ENCODE assay signal across 11 cellular contexts in the genomic region with DNA sequence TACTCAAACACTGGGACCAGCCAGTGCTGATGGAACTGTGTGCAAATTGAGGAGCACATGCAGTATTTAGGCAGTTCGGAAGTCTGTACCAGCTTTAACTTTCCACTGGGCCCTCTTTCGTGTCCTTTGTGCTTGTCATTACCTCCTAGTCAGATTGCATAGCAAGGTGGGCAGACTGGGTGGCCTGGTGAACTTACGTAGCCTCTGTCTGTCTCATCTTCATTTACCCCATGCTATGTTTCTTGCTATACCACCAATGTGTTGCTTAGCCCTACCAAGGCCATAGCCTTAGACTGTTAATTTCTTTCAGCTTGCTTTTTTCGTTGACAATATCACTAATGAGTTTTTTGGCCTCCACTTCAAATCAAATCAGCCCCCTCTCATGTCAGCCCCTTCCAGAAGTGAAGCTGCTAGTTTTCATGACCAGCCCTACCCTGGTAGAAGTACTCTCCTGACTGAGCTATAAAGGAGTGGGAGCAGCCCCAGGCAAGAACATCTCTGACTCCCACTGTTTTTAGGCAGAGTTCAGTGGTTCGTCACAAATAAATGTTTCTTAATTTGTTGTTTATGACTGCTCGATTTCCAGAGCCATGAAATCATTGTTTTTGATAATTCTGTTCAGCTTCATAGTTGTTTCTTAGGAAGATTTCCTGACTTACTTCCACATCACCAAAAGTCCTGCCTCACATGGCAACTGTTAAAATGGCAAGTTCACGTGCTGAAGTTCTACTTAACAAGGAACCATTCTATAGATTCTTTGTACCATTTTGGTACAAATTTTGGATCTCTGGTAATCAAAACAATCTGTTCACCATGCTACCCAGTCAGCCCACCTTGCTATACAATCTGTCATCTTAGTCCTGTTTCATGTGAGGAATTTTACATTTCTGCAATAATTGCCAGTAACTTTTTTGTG. TPM values are rescaled to one million over a fixed set of nuclear protein-coding genes. Genes with fewer than 3 reads are reported as not detected.
DNase-seq lines count a peak whose midpoint lies in the region; ATAC-seq and TF ChIP-seq lines count a peak whose summit lies in the region.
"Had no signal": no experiment of that assay in that cellular context is flagged by ENCODE, and none has a peak within 500 bp of the region (broad histone marks: within the 10 kb centered on the region; RNA-seq: fewer than 3 reads in every experiment).

No MANE protein-coding gene starts in this region.

- H3K4me3 Mint-ChIP-seq in CD8-positive, alpha-beta T cell, result peak overlapping the region; percentile 54
- H3K4me3 Mint-ChIP-seq in IgD-negative memory B cell (peak overlapping the region in 2 of 4 donors; percentile 79 to 87), brain (peak overlapping the region in 4 of 5 experiments; percentile 23 to 81 (median 78))
- peak overlapping the region; percentile 84 for H3K4me3 Mint-ChIP-seq in natural killer cell treated with Interleukin-12 subunit alpha and Interleukin-12 subunit beta and Interleukin-15 and Interleukin-18, amount 100 ng/mL, for 72 hours
- H3K4me3 Mint-ChIP-seq: T-helper 1 cell treated with Interleukin-12 subunit alpha and Interleukin-12 subunit beta and Interleukin-4 antibody, amounts not matched to agents 30 μg/mL and 1 μg/mL, for 36 hours had no signal

- no peaks in the 10 kb centered on the region for H3K9me3 ChIP-seq in CD8-positive, alpha-beta T cell (ENCODE audit: low read length)
- no peaks in the 10 kb centered on the region for H3K9me3 ChIP-seq in tibial artery
- no peaks in the 10 kb centered on the region for H3K9me3 ChIP-seq in prostate gland
- H3K9me3 ChIP-seq: body of pancreas, thyroid gland had no signal

- intact Hi-C loops in CD8-positive, alpha-beta T cell (cut with DNase I, micrococcal nuclease), result loop anchor here in 1 of 2 experiments (2.0 kb wide), 1 partner anchor 17 kb away; no protein-coding TSS in a partner anchor
- intact Hi-C loops in tibial artery (cut with DNase I; ENCODE audit: low total_unique reads), result no loop called here
- intact Hi-C loops in prostate gland (cut with DNase I), result no loop called here

- H3K27me3 ChIP-seq in CD8-positive, alpha-beta T cell (ENCODE audit: insufficient read depth, low read length), result no peaks in the 10 kb centered on the region
- no peaks in the 10 kb centered on the region for H3K27me3 ChIP-seq in tibial artery
- no peaks in the 10 kb centered on the region for H3K27me3 ChIP-seq in prostate gland (replicated peaks; ENCODE audit: insufficient read depth)
- H3K27me3 ChIP-seq: body of pancreas, thyroid gland had no signal

- POLR2A ChIA-PET in CD8-positive, alpha-beta T cell (lab: Charles Lee), result interaction anchor here (0.6 to 2.4 kb wide), 6 partner anchors 9 to 410 kb away, joined by 3 to 16 read pairs (median 4); partner anchors contain the start of genes CTBS and PRKACB

- no peak for TF ChIP-seq CTCF in CD8-positive, alpha-beta T cell (IDR thresholded peaks at IDR 0.05)
- no peak for TF ChIP-seq CTCF in brain (conservative IDR thresholded peaks at IDR 0.05)
- no peak for TF ChIP-seq CTCF in tibial artery (IDR thresholded peaks at IDR 0.05)
- TF ChIP-seq CTCF in prostate gland (IDR thresholded peaks at IDR 0.05), result no peak

- H3K4me3 ChIP-seq in CD8-positive, alpha-beta T cell (ENCODE audit: low read depth, low read length), result no peak overlapping the region
- H3K4me3 ChIP-seq in tibial artery, result no peak overlapping the region
- no peak overlapping the region for H3K4me3 ChIP-seq in prostate gland
- H3K4me3 ChIP-seq: body of pancreas, thyroid gland had no signal

- H3K27ac ChIP-seq in CD8-positive, alpha-beta T cell (ENCODE audit: low read depth, low read length), result no peak overlapping the region
- no peak overlapping the region for H3K27ac ChIP-seq in tibial artery
- no peak overlapping the region for H3K27ac ChIP-seq in prostate gland
- H3K27ac ChIP-seq: body of pancreas, thyroid gland had no signal

- CTCF ChIA-PET in CD8-positive, alpha-beta T cell (lab: Charles Lee), result interaction anchor here (0.7 to 1.2 kb wide), 4 partner anchors 14 to 270 kb away, joined by 3 to 5 read pairs (median 4); partner anchors contain the start of gene PRKACB

- no peak for TF ChIP-seq POLR2A in prostate gland (IDR thresholded peaks at IDR 0.05)

- H3K27me3 Mint-ChIP-seq in CD8-positive, alpha-beta T cell (ENCODE audit: low read depth), result no peaks in the 10 kb centered on the region
- H3K27me3 Mint-ChIP-seq in IgD-negative memory B cell, result no peaks in the 10 kb centered on the region
- H3K27me3 Mint-ChIP-seq in brain, result no peaks in the 10 kb centered on the region
- H3K27me3 Mint-ChIP-seq in natural killer cell treated with Interleukin-12 subunit alpha and Interleukin-12 subunit beta and Interleukin-15 and Interleukin-18, amount 100 ng/mL, for 72 hours, result no peaks in the 10 kb centered on the region

- no peak for ATAC-seq in CD8-positive, alpha-beta T cell
- ATAC-seq in natural killer cell treated with Interleukin-12 subunit alpha and Interleukin-12 subunit beta and Interleukin-15 and Interleukin-18, amount 100 ng/mL, for 72 hours, result peak; percentile 32 to 52
- no peak for ATAC-seq in GM21528 (IDR thresholded peaks at IDR 0.05; ENCODE audit: low FRiP score, unreplicated experiment)
- ATAC-seq: body of pancreas had no signal

- peaks cover 83% of the 10 kb centered on the region for H3K4me1 Mint-ChIP-seq in CD8-positive, alpha-beta T cell (ENCODE audit: low read depth)
- H3K4me1 Mint-ChIP-seq in IgD-negative memory B cell, result peaks cover 55 to 60% (median 57%) of the 10 kb centered on the region in 3 donors
- H3K4me1 Mint-ChIP-seq in brain, result peaks cover 35% of the 10 kb centered on the region
- H3K4me1 Mint-ChIP-seq in natural killer cell treated with Interleukin-12 subunit alpha and Interleukin-12 subunit beta and Interleukin-15 and Interleukin-18, amount 100 ng/mL, for 72 hours (ENCODE audit: low read depth in 2 of 2), result peaks cover 54 to 76% of the 10 kb centered on the region in 2 donors

- 86% methylated on average over 7 of the region's 7 CpGs for WGBS in prostate gland

- peaks cover 70% of the 10 kb centered on the region for H3K4me1 ChIP-seq in CD8-positive, alpha-beta T cell (ENCODE audit: insufficient read depth, low read length)
- H3K4me1 ChIP-seq in tibial artery, result peaks cover 0 to 14% (median 0%) of the 10 kb centered on the region in 4 donors
- no peaks in the 10 kb centered on the region for H3K4me1 ChIP-seq in prostate gland (replicated peaks)
- H3K4me1 ChIP-seq: body of pancreas had no signal

- H3K36me3 Mint-ChIP-seq in CD8-positive, alpha-beta T cell, result peaks cover 15% of the 10 kb centered on the region
- peaks cover 16% of the 10 kb centered on the region for H3K36me3 Mint-ChIP-seq in IgD-negative memory B cell
- no peaks in the 10 kb centered on the region for H3K36me3 Mint-ChIP-seq in brain
- H3K36me3 Mint-ChIP-seq in natural killer cell treated with Interleukin-12 subunit alpha and Interleukin-12 subunit beta and Interleukin-15 and Interleukin-18, amount 100 ng/mL, for 72 hours, result peaks cover 4% of the 10 kb centered on the region

- DNase-seq in CD8-positive, alpha-beta T cell, result no peak
- DNase-seq in natural killer cell treated with Interleukin-12 subunit alpha and Interleukin-12 subunit beta and Interleukin-15 and Interleukin-18, amount 100 ng/mL, for 72 hours (ENCODE audit: low spot score), result no peak
- DNase-seq in tibial artery (no peak), prostate gland (ENCODE audit: low spot score) (no peak)
- DNase-seq: body of pancreas, DMS53, thyroid gland had no signal

- no peaks in the 10 kb centered on the region for H3K36me3 ChIP-seq in CD8-positive, alpha-beta T cell (ENCODE audit: insufficient read depth, low read length)
- H3K36me3 ChIP-seq in tibial artery (no peaks in the 10 kb centered on the region), prostate gland (no peaks in the 10 kb centered on the region)
- H3K36me3 ChIP-seq: thyroid gland had no signal

- peak overlapping the region; percentile 75 for H3K27ac Mint-ChIP-seq in CD8-positive, alpha-beta T cell
- H3K27ac Mint-ChIP-seq in IgD-negative memory B cell (peak overlapping the region in 2 of 3 donors; percentile 1 to 63), brain (peak overlapping the region in 4 of 5 experiments; percentile 82 to 98 (median 94))
- peak overlapping the region; percentile 77 to 85 for H3K27ac Mint-ChIP-seq in natural killer cell treated with Interleukin-12 subunit alpha and Interleukin-12 subunit beta and Interleukin-15 and Interleukin-18, amount 100 ng/mL, for 72 hours
- H3K27ac Mint-ChIP-seq: T-helper 1 cell treated with Interleukin-12 subunit alpha and Interleukin-12 subunit beta and Interleukin-4 antibody, amounts not matched to agents 30 μg/mL and 1 μg/mL, for 36 hours had no signal

- no peaks in the 10 kb centered on the region for H3K9me3 Mint-ChIP-seq in CD8-positive, alpha-beta T cell
- H3K9me3 Mint-ChIP-seq in IgD-negative memory B cell, result no peaks in the 10 kb centered on the region
- H3K9me3 Mint-ChIP-seq in brain, result peaks cover 0 to 12% (median 11%) of the 10 kb centered on the region in 5 experiments
- H3K9me3 Mint-ChIP-seq in natural killer cell treated with Interleukin-12 subunit alpha and Interleukin-12 subunit beta and Interleukin-15 and Interleukin-18, amount 100 ng/mL, for 72 hours, result no peaks in the 10 kb centered on the region
- H3K9me3 Mint-ChIP-seq: T-helper 1 cell treated with Interleukin-12 subunit alpha and Interleukin-12 subunit beta and Interleukin-4 antibody, amounts not matched to agents 30 μg/mL and 1 μg/mL, for 36 hours had no signal

RNA-seq across cellular contexts. Expression of gene PRKACB, which starts 19.3 kb away (rescaled TPM):
- total RNA-seq in CD8-positive, alpha-beta T cell, result 10 to 100 TPM; 50.9 to 55.8 TPM
- polyA plus RNA-seq in IgD-negative memory B cell (62.5 TPM), brain (ENCODE audit: insufficient read depth, low read depth, low replicate concordance) (25.4 TPM)
- 10 to 100 TPM; 46.6 to 65.9 TPM for total RNA-seq in natural killer cell treated with Interleukin-12 subunit alpha and Interleukin-12 subunit beta and Interleukin-15 and Interleukin-18, amount 100 ng/mL, for 72 hours
- total RNA-seq in prostate gland, result 10 to 100 TPM; 24.7 to 29.3 TPM

Comparison
In these comparisons a context has a peak if more than half of its experiments do, and no peak if none do; other contexts are left out.
1. ATAC-seq: peak in natural killer cell treated with Interleukin-12 subunit alpha and Interleukin-12 subunit beta and Interleukin-15 and Interleukin-18, amount 100 ng/mL, for 72 hours (2 of 2); none in CD8-positive, alpha-beta T cell (single experiment) and GM21528 (single experiment).
2. H3K27ac Mint-ChIP-seq: peak in every context shown above with its lines; median percentile 94 in brain; 81 in natural killer cell treated with Interleukin-12 subunit alpha and Interleukin-12 subunit beta and Interleukin-15 and Interleukin-18, amount 100 ng/mL, for 72 hours; 75 in CD8-positive, alpha-beta T cell; 32 in IgD-negative memory B cell.